In the genomic region with DNA sequence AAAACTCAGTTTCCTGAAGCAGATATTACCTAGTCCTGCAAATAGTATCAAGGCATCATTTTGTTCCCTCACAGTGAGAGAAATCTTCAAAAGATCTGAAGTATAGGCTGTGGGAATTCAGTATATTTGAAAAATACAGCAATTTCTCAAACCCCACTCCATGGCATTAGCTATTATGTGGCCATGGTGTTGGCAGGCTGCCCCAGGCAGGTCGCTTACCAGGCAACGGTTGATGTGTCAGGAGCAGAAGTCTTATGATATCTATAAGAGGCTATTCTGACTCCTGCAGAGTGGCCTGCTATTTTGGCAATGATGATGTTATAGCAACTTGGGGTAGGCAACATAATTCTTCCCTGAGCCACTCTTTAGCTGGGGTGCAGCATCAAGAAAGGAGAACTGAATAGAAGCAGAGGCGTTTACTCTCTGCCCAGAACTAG, we compare ENCODE assay signal across 1 cellular context.
TF ChIP-seq lines count a peak whose summit lies in the region.

No MANE protein-coding gene starts in this region.

TF ChIP-seq in GM23338, 12 proteins besides CTCF, POLR2A, EP300 and RAD21 (continued from another document):
- TF ChIP-seq ZNF462 (CRISPR knock-in tag; IDR thresholded peaks at IDR 0.05) (no peak), JUNB (IDR thresholded peaks at IDR 0.05; ENCODE audit: unreplicated experiment) (no peak), EZH2 (IDR thresholded peaks at IDR 0.05; ENCODE audit: low read depth, unreplicated experiment) (no peak), CREB1 (CRISPR knock-in tag; IDR thresholded peaks at IDR 0.05; ENCODE audit: low read depth) (no peak), EZH2phosphoT487 (IDR thresholded peaks at IDR 0.05; ENCODE audit: unreplicated experiment) (no peak), ZNF114 (CRISPR knock-in tag; IDR thresholded peaks at IDR 0.05) (no peak)
- TF ChIP-seq, protein P1, sequence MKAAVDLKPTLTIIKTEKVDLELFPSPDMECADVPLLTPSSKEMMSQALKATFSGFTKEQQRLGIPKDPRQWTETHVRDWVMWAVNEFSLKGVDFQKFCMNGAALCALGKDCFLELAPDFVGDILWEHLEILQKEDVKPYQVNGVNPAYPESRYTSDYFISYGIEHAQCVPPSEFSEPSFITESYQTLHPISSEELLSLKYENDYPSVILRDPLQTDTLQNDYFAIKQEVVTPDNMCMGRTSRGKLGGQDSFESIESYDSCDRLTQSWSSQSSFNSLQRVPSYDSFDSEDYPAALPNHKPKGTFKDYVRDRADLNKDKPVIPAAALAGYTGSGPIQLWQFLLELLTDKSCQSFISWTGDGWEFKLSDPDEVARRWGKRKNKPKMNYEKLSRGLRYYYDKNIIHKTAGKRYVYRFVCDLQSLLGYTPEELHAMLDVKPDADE (IDR thresholded peaks at IDR 0.05): no peak
